21 cellular contexts compared by ENCODE assay signal in the genomic region with DNA sequence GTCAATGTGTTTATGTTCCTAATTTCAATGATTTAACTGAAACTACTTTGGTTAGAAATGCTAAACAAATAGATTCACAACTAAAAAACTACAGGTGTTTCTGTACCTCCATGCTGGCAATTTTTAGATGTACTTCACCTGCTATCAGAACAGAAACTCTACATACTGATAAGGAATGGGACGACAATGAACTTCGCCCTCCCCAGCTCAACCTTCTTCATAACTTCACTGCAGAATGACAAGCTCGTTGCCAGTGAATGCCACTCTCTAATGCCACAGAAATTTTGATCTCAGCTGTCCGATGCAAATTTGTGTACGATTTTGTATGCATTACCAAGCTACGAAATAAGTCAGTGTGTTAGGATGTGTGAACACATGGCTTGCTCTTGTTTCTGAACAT.
DNase-seq lines count a peak whose midpoint lies in the region; ATAC-seq and TF ChIP-seq lines count a peak whose summit lies in the region.
"Had no signal": no experiment of that assay in that cellular context is flagged by ENCODE, and none has a peak within 500 bp of the region (broad histone marks: within the 10 kb centered on the region; RNA-seq: fewer than 3 reads in every experiment).

No MANE protein-coding gene starts in this region.

- H3K4me3 ChIP-seq in OCI-LY7 (ENCODE audit: low read depth, low read length, poor library complexity, severe bottlenecking) (peak overlapping the region; percentile 53), duodenal mucosa (ENCODE audit: low read depth in 1 of 2, low read length in 2 of 2) (peak overlapping the region; percentile 16 to 38), gastrocnemius medialis (no peak overlapping the region)
- H3K4me3 ChIP-seq: cardiac muscle cell, heart right ventricle had no signal

- peak overlapping the region; percentile 52 to 61 for H3K4me3 Mint-ChIP-seq in activated T-cell treated with anti-CD3 and anti-CD28 coated beads, Interleukin-2, amount 50 U/mL, for 72 hours
- H3K4me3 Mint-ChIP-seq in stimulated activated naive CD8-positive, alpha-beta T cell treated with anti-CD3 and anti-CD28 coated beads, Interleukin-15, amount 100 ng/mL, for 72 hours = peak overlapping the region; percentile 51 to 55
- H3K4me3 Mint-ChIP-seq: immature natural killer cell had no signal

- H3K4me1 ChIP-seq in OCI-LY7 (ENCODE audit: insufficient read depth, low read length, poor library complexity, severe bottlenecking) = peaks cover 100% of the 10 kb centered on the region
- H3K4me1 ChIP-seq in duodenal mucosa (ENCODE audit: control insufficient read depth in 1 of 2, insufficient read depth in 2 of 2, low read length in 2 of 2) = peaks cover 32 to 45% of the 10 kb centered on the region in 2 donors
- H3K4me1 ChIP-seq in gastrocnemius medialis = peaks cover 4 to 44% of the 10 kb centered on the region in 2 donors

- no peak for ATAC-seq in activated T-cell treated with anti-CD3 and anti-CD28 coated beads, Interleukin-2, amount 50 U/mL, for 72 hours (replicated peaks in 1 of 2)
- ATAC-seq in stimulated activated naive CD8-positive, alpha-beta T cell treated with anti-CD3 and anti-CD28 coated beads, Interleukin-15, amount 100 ng/mL, for 72 hours = no peak
- ATAC-seq in HG02840 (IDR thresholded peaks at IDR 0.05; ENCODE audit: low FRiP score, unreplicated experiment) = no peak
- ATAC-seq in HG03457 (IDR thresholded peaks at IDR 0.05; ENCODE audit: unreplicated experiment) = no peak
- ATAC-seq in gastrocnemius medialis = no peak

- POLR2A ChIA-PET in OCI-LY7 (lab: Charles Lee) = interaction anchor here (0.6 to 3.0 kb wide), 8 partner anchors 11 to 149 kb away, joined by 3 to 8 read pairs (median 4); no protein-coding TSS in a partner anchor

- no TSS peak for BruUV-seq in OCI-LY7 (replicated peaks; lab: Mats Ljungman, UMichigan)

- no peaks in the 10 kb centered on the region for H3K36me3 ChIP-seq in OCI-LY7 (ENCODE audit: insufficient read depth, low read length)
- H3K36me3 ChIP-seq in duodenal mucosa (ENCODE audit: control insufficient read depth in 1 of 2, insufficient read depth in 2 of 2, low read length in 2 of 2) = no peaks in the 10 kb centered on the region
- H3K36me3 ChIP-seq in gastrocnemius medialis = no peaks in the 10 kb centered on the region
- H3K36me3 ChIP-seq: cardiac muscle cell, heart right ventricle had no signal

- peaks cover 99% of the 10 kb centered on the region for H3K4me1 Mint-ChIP-seq in activated T-cell treated with anti-CD3 and anti-CD28 coated beads, Interleukin-2, amount 50 U/mL, for 72 hours (ENCODE audit: low read depth)
- H3K4me1 Mint-ChIP-seq in stimulated activated naive CD8-positive, alpha-beta T cell treated with anti-CD3 and anti-CD28 coated beads, Interleukin-15, amount 100 ng/mL, for 72 hours = peaks cover 94% of the 10 kb centered on the region

- H3K27me3 ChIP-seq in duodenal mucosa (ENCODE audit: control insufficient read depth in 1 of 2, insufficient read depth in 2 of 2, low read length in 2 of 2) (no peaks in the 10 kb centered on the region), gastrocnemius medialis (no peaks in the 10 kb centered on the region)
- H3K27me3 ChIP-seq: cardiac muscle cell, heart right ventricle had no signal

- no peaks in the 10 kb centered on the region for H4K20me1 ChIP-seq in OCI-LY7 (ENCODE audit: insufficient read depth, low read length)

- TF ChIP-seq POLR2A in gastrocnemius medialis (IDR thresholded peaks at IDR 0.05) = no peak

- H3K79me2 ChIP-seq in OCI-LY7 (ENCODE audit: insufficient read depth, low read depth, low read length) = peaks cover 100% of the 10 kb centered on the region

- no peaks in the 10 kb centered on the region for H3K27me3 Mint-ChIP-seq in activated T-cell treated with anti-CD3 and anti-CD28 coated beads, Interleukin-2, amount 50 U/mL, for 72 hours (ENCODE audit: low read depth)
- no peaks in the 10 kb centered on the region for H3K27me3 Mint-ChIP-seq in stimulated activated naive CD8-positive, alpha-beta T cell treated with anti-CD3 and anti-CD28 coated beads, Interleukin-15, amount 100 ng/mL, for 72 hours

- peak overlapping the region; percentile 88 for H3K27ac Mint-ChIP-seq in activated T-cell treated with anti-CD3 and anti-CD28 coated beads, Interleukin-2, amount 50 U/mL, for 72 hours
- peak overlapping the region; percentile 62 to 71 for H3K27ac Mint-ChIP-seq in stimulated activated naive CD8-positive, alpha-beta T cell treated with anti-CD3 and anti-CD28 coated beads, Interleukin-15, amount 100 ng/mL, for 72 hours

- no peaks in the 10 kb centered on the region for H3K9me3 Mint-ChIP-seq in activated T-cell treated with anti-CD3 and anti-CD28 coated beads, Interleukin-2, amount 50 U/mL, for 72 hours
- H3K9me3 Mint-ChIP-seq in stimulated activated naive CD8-positive, alpha-beta T cell treated with anti-CD3 and anti-CD28 coated beads, Interleukin-15, amount 100 ng/mL, for 72 hours = no peaks in the 10 kb centered on the region
- H3K9me3 Mint-ChIP-seq: immature natural killer cell had no signal

- CTCF ChIA-PET in OCI-LY7 (lab: Charles Lee; ENCODE audit: unreplicated experiment) = interaction anchor here (0.8 kb wide), 1 partner anchor 8 kb away, joined by 3 read pairs; no protein-coding TSS in a partner anchor

- H3K9ac ChIP-seq in duodenal mucosa (ENCODE audit: low read depth in 1 of 2, low read length in 2 of 2) = no peak overlapping the region

- H3K9me2 ChIP-seq in OCI-LY7 (ENCODE audit: insufficient read depth, low read length) = no peaks in the 10 kb centered on the region

- intact Hi-C loops in OCI-LY7 (cut with micrococcal nuclease; ENCODE audit: unreplicated experiment) = no loop called here
- intact Hi-C loops in gastrocnemius medialis (cut with DNase I; ENCODE audit: low total_unique reads) = no loop called here

- H3K36me3 Mint-ChIP-seq in activated T-cell treated with anti-CD3 and anti-CD28 coated beads, Interleukin-2, amount 50 U/mL, for 72 hours (ENCODE audit: insufficient read depth in 2 of 2) = peaks cover 0 to 2% of the 10 kb centered on the region in 2 donors

- DNase-seq in activated T-cell treated with anti-CD3 and anti-CD28 coated beads, Interleukin-2, amount 50 U/mL, for 72 hours = no peak
- no peak for DNase-seq in activated T-cell treated with anti-CD3 and anti-CD28 coated beads, Interleukin-2, amount 50 U/mL, for 1 hour
- DNase-seq in OCI-LY7 (ENCODE audit: low spot score) (peak; percentile 36), gastrocnemius medialis (no peak)
- no peak for DNase-seq in stimulated activated naive CD8-positive, alpha-beta T cell treated with anti-CD3 and anti-CD28 coated beads, Interleukin-15, amount 100 ng/mL, for 72 hours
- DNase-seq: ACHN; activated CD4-positive, alpha-beta T cell treated with anti-CD3 and anti-CD28 coated beads, Interleukin-2, amount 50 U/mL, for 1 hour; amniotic stem cell; dermis blood vessel endothelial cell; DMS153; heart right ventricle; immature natural killer cell; NCI-H1417; nucleus accumbens; substantia nigra; SW 1271 had no signal

- peak overlapping the region; percentile 91 for H3K4me2 ChIP-seq in OCI-LY7 (ENCODE audit: low read length)

- H3K9me3 ChIP-seq in OCI-LY7 (ENCODE audit: low read length) (no peaks in the 10 kb centered on the region), duodenal mucosa (ENCODE audit: control insufficient read depth in 1 of 2, low read length in 2 of 2) (no peaks in the 10 kb centered on the region), gastrocnemius medialis (no peaks in the 10 kb centered on the region)
- H3K9me3 ChIP-seq: heart right ventricle had no signal

- no peak for TF ChIP-seq CTCF in OCI-LY7 (conservative IDR thresholded peaks at IDR 0.05; ENCODE audit: low read length)
- no peak for TF ChIP-seq CTCF in gastrocnemius medialis (IDR thresholded peaks at IDR 0.05 in 4 of 5, conservative IDR thresholded peaks at IDR 0.05 in 1 of 5)

- no peak overlapping the region for H2AFZ ChIP-seq in OCI-LY7 (ENCODE audit: low read length)

- H3K27ac ChIP-seq in OCI-LY7 (ENCODE audit: low read depth, low read length, poor library complexity, severe bottlenecking) (peak overlapping the region; percentile 92), duodenal mucosa (ENCODE audit: low read depth, low read length) (no peak overlapping the region), gastrocnemius medialis (no peak overlapping the region)
- H3K27ac ChIP-seq: C4-2B, heart right ventricle had no signal

- in situ Hi-C loops in gastrocnemius medialis (cut with MboI; ENCODE audit: low sequenced_read_pairs in 4 of 4) = no loop called here

Comparison
In these comparisons a context has a peak if more than half of its experiments do, and no peak if none do; other contexts are left out.
1. H3K4me3 ChIP-seq: peak in OCI-LY7 (single experiment) and duodenal mucosa (2 of 2); none in gastrocnemius medialis (0 of 4).